In genomic region chr2:162007447-162008040, GRCh38 we compare ENCODE assay signal across 9 cellular contexts.
DNase-seq lines count a peak whose midpoint lies in the region; ATAC-seq and TF ChIP-seq lines count a peak whose summit lies in the region.
"Had no signal": no experiment of that assay in that cellular context is flagged by ENCODE, and none has a peak within 500 bp of the region (broad histone marks: within the 10 kb centered on the region; RNA-seq: fewer than 3 reads in every experiment).

No MANE protein-coding gene starts in this region.

- ATAC-seq in GM21447 (IDR thresholded peaks at IDR 0.05; ENCODE audit: unreplicated experiment) = no peak

- H3F3A ChIP-seq in DOHH2 (ENCODE audit: control insufficient read depth, insufficient read depth) = no peaks in the 10 kb centered on the region

- no peaks in the 10 kb centered on the region for H3K4me1 ChIP-seq in DOHH2 (ENCODE audit: control insufficient read depth, low read length)

- in situ Hi-C loops in KBM-7 (cut with MboI; ENCODE audit: low pct_unique_long_range_greater_than_20kb, low sequenced_read_pairs) = no loop called here

- H3K27ac Mint-ChIP-seq in osteocyte (ENCODE audit: unreplicated experiment) = no peak overlapping the region

- H3K36me3 Mint-ChIP-seq in osteocyte (ENCODE audit: unreplicated experiment) = no peaks in the 10 kb centered on the region

- TF ChIP-seq CTCF in DOHH2 (IDR thresholded peaks at IDR 0.05; ENCODE audit: low read depth, low read length, poor library complexity, severe bottlenecking) (peak; percentile 55), osteocyte (IDR thresholded peaks at IDR 0.05) (peak; percentile 67)

- DNase-seq in KBM-7 = peak; percentile 40
- peak; percentile 23 for DNase-seq in central memory CD4-positive, alpha-beta T cell
- no peak for DNase-seq in osteocyte (ENCODE audit: extremely low spot score, unreplicated experiment)
- no peak for DNase-seq in stimulated activated CD4-positive, alpha-beta T cell treated with anti-CD3 and anti-CD28 coated beads, Interleukin-1b, Interleukin-23, amount 100 ng/mL, for 48 hours
- DNase-seq in DMS153 (lab: John Stamatoyannopoulos, UW) = no peak
- no peak for DNase-seq in activated CD4-positive, CD25-positive, alpha-beta regulatory T cell (lab: John Stamatoyannopoulos, UW)

- H3K9me3 Mint-ChIP-seq in osteocyte (ENCODE audit: unreplicated experiment) = no peaks in the 10 kb centered on the region

- peaks cover 43% of the 10 kb centered on the region for H3K27me3 Mint-ChIP-seq in osteocyte (ENCODE audit: unreplicated experiment)

- no peaks in the 10 kb centered on the region for H3K4me1 Mint-ChIP-seq in osteocyte (ENCODE audit: unreplicated experiment)

- no peak overlapping the region for H3K4me2 ChIP-seq in DOHH2 (ENCODE audit: low read length)

- H3K4me3 Mint-ChIP-seq in osteocyte (ENCODE audit: unreplicated experiment) = no peak overlapping the region

- H3K9me3 ChIP-seq in DOHH2 (ENCODE audit: control insufficient read depth, insufficient read depth, low read length) = no peaks in the 10 kb centered on the region

- H3K27ac ChIP-seq in DOHH2 (ENCODE audit: low read depth, low read length) = no peak overlapping the region
- H3K27ac ChIP-seq: epithelial cell of prostate had no signal

- peaks cover 18% of the 10 kb centered on the region for H3K27me3 ChIP-seq in DOHH2 (ENCODE audit: control insufficient read depth, low read length)

- H3K36me3 ChIP-seq in DOHH2 (ENCODE audit: control insufficient read depth, low read length) = no peaks in the 10 kb centered on the region

- no peaks in the 10 kb centered on the region for H4K20me1 ChIP-seq in DOHH2 (ENCODE audit: control insufficient read depth, insufficient read depth, low read depth, low read length)

- no peaks in the 10 kb centered on the region for H3K9me2 ChIP-seq in DOHH2 (replicated peaks; ENCODE audit: control insufficient read depth, low read length)

- no peak overlapping the region for H3K4me3 ChIP-seq in DOHH2 (ENCODE audit: low read length)

- H3K79me2 ChIP-seq in DOHH2 (ENCODE audit: control insufficient read depth, low read length) = no peaks in the 10 kb centered on the region

Comparison
In these comparisons a context has a peak if more than half of its experiments do, and no peak if none do; other contexts are left out.
1. DNase-seq: peak in KBM-7 (single experiment) and central memory CD4-positive, alpha-beta T cell (single experiment); none in osteocyte (single experiment), stimulated activated CD4-positive, alpha-beta T cell treated with anti-CD3 and anti-CD28 coated beads, Interleukin-1b, Interleukin-23, amount 100 ng/mL, for 48 hours (single experiment), DMS153 (single experiment) and activated CD4-positive, CD25-positive, alpha-beta regulatory T cell (0 of 4).